8 cellular contexts compared by ENCODE assay signal in the genomic region with DNA sequence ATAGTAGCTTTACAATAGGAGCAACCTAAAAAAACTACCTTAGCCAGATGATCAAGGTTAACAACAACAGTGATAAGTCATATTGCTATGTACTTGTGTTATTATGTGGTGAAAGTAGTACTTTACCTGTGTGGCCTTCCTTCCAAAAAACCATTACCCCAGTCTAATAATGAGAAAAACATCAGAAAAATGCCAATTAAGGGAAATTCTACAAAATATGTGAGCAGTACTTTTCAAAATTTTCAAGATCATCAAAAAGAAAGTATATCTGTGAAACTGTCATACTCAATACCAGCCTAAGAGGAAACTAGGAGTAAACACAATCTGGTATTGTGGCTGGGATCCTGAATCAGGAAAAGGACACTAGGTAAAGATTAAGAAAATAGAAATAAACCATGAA.
"Had no signal": no experiment of that assay in that cellular context is flagged by ENCODE, and none has a peak within 500 bp of the region (broad histone marks: within the 10 kb centered on the region; RNA-seq: fewer than 3 reads in every experiment).

No MANE protein-coding gene starts in this region.

- H3K4me3 ChIP-seq: GM12878 had no signal

- FAIRE-seq: G401.6, GM12878, GM12891, GM12892, GM18507, GM19239 had no signal

- DNase-seq: GDM1, GF-D8 had no signal

- ATAC-seq: GM12878 had no signal
